In genomic region chr16:22297114-22297870, GRCh38 we compare ENCODE assay signal across 8 cellular contexts. TPM values are rescaled to one million over a fixed set of nuclear protein-coding genes. Genes with fewer than 3 reads are reported as not detected.
DNase-seq lines count a peak whose midpoint lies in the region; ATAC-seq and TF ChIP-seq lines count a peak whose summit lies in the region.

A gene with protein sequence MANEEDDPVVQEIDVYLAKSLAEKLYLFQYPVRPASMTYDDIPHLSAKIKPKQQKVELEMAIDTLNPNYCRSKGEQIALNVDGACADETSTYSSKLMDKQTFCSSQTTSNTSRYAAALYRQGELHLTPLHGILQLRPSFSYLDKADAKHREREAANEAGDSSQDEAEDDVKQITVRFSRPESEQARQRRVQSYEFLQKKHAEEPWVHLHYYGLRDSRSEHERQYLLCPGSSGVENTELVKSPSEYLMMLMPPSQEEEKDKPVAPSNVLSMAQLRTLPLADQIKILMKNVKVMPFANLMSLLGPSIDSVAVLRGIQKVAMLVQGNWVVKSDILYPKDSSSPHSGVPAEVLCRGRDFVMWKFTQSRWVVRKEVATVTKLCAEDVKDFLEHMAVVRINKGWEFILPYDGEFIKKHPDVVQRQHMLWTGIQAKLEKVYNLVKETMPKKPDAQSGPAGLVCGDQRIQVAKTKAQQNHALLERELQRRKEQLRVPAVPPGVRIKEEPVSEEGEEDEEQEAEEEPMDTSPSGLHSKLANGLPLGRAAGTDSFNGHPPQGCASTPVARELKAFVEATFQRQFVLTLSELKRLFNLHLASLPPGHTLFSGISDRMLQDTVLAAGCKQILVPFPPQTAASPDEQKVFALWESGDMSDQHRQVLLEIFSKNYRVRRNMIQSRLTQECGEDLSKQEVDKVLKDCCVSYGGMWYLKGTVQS (plus strand): TSS chr16:22297409. CDS start chr16:22302969, 5,560 bp downstream.

- intact Hi-C loops in T-helper 2 cell treated with Interferon-gamma antibody and Interleukin-4, amounts not matched to agents 100 ng/mL and 5 ng/mL, for 36 hours (cut with micrococcal nuclease), result loop anchor here (1.0 to 5.0 kb wide), 8 partner anchors 56 to 650 kb away; partner anchors contain the start of genes CDR2, EEF2K, PDZD9 and UQCRC2
- intact Hi-C loops in ascending aorta (cut with DNase I) (loop anchor here (5.0 to 10.0 kb wide), 4 partner anchors 75 to 345 kb away; partner anchors contain the start of genes CDR2, MOSMO and UQCRC2), right cardiac atrium (cut with DNase I) (loop anchor here (5.0 to 10.0 kb wide), 3 partner anchors 90 to 292 kb away; partner anchors contain the start of genes EEF2K (in 1 of the 4), MOSMO (in 1 of the 4) and PDZD9 (in 1 of the 4)), aorta (cut with DNase I) (loop anchor here (1.0 to 2.0 kb wide), 4 partner anchors 102 to 296 kb away; partner anchors contain the start of genes MOSMO (in 1 of the 2) and PDZD9 (in 1 of the 2))

- H3K27me3 ChIP-seq in ascending aorta (no peaks in the 10 kb centered on the region), right cardiac atrium (ENCODE audit: control insufficient read depth, insufficient read depth) (no peaks in the 10 kb centered on the region), rectal smooth muscle tissue (ENCODE audit: control insufficient read depth, insufficient read depth, low read length) (no peaks in the 10 kb centered on the region), aorta (ENCODE audit: control insufficient read depth in 1 of 2, insufficient read depth in 2 of 2, low read length in 1 of 2) (no peaks in the 10 kb centered on the region)

- peak within 1 kb of the TSS; percentile 80 for H3K9ac ChIP-seq in rectal smooth muscle tissue (ENCODE audit: low read length)

- H3K27ac ChIP-seq in ascending aorta, result peak within 1 kb of the TSS; percentile 94 to 97
- H3K27ac ChIP-seq in right cardiac atrium (ENCODE audit: low read length), result peak within 1 kb of the TSS; percentile 33
- H3K27ac ChIP-seq in rectal smooth muscle tissue (ENCODE audit: low read depth, low read length), result peak within 1 kb of the TSS; percentile 92
- peak within 1 kb of the TSS; percentile 49 to 78 for H3K27ac ChIP-seq in aorta (ENCODE audit: low read depth in 1 of 2, low read length in 2 of 2)

- under 1% methylated on average over 76 of the region's 76 CpGs for WGBS in right cardiac atrium
- WGBS in aorta, 2 donors, result 0 to 1% methylated on average over 63 to 76 of the region's 76 CpGs

- peaks cover 3% of the 10 kb centered on the region in 2 donors for H3K4me1 ChIP-seq in ascending aorta
- H3K4me1 ChIP-seq in right cardiac atrium (ENCODE audit: control insufficient read depth, insufficient read depth, low read length), result peaks cover 2% of the 10 kb centered on the region
- peaks cover 11% of the 10 kb centered on the region for H3K4me1 ChIP-seq in rectal smooth muscle tissue (ENCODE audit: control insufficient read depth, insufficient read depth, low read length)
- no peaks in the 10 kb centered on the region for H3K4me1 ChIP-seq in aorta (ENCODE audit: control insufficient read depth in 1 of 2, insufficient read depth in 2 of 2, low read length in 2 of 2)

- ATAC-seq in GM18499 (IDR thresholded peaks at IDR 0.05; ENCODE audit: insufficient read depth, unreplicated experiment), result peak; percentile 57
- peak; percentile 76 for ATAC-seq in HG02943 (IDR thresholded peaks at IDR 0.05; ENCODE audit: low read depth, unreplicated experiment)
- ATAC-seq in right cardiac atrium, result peak; percentile 96 to 97
- ATAC-seq in aorta (ENCODE audit: low FRiP score), result peak; percentile 98

- H3K4me3 ChIP-seq in ascending aorta (peak within 1 kb of the TSS; percentile 83 to 93), right cardiac atrium (ENCODE audit: low read length) (peak within 1 kb of the TSS; percentile 89), rectal smooth muscle tissue (ENCODE audit: low read length) (peak within 1 kb of the TSS; percentile 76), aorta (ENCODE audit: low read length in 2 of 2) (peak within 1 kb of the TSS; percentile 68 to 81)

- no peaks in the 10 kb centered on the region for H3K36me3 ChIP-seq in ascending aorta
- H3K36me3 ChIP-seq in rectal smooth muscle tissue (ENCODE audit: control insufficient read depth, insufficient read depth, low read length), result peaks cover 3% of the 10 kb centered on the region
- H3K36me3 ChIP-seq in aorta (ENCODE audit: control insufficient read depth in 1 of 2, insufficient read depth in 2 of 2, low read length in 1 of 2), result no peaks in the 10 kb centered on the region

- H3K9me3 ChIP-seq in ascending aorta, result no peaks in the 10 kb centered on the region
- H3K9me3 ChIP-seq in right cardiac atrium (ENCODE audit: control insufficient read depth, low read length), result no peaks in the 10 kb centered on the region
- no peaks in the 10 kb centered on the region for H3K9me3 ChIP-seq in aorta (ENCODE audit: control insufficient read depth, low read length)

- TF ChIP-seq CTCF in ascending aorta (IDR thresholded peaks at IDR 0.05), result peak; percentile 93 to 99 (median 94)

- DNase-seq in NCI-H187 treated with DMSO at 0.1 percent for 48 hours (lab: John Stamatoyannopoulos, UW) (peak; percentile 27), ascending aorta (ENCODE audit: low spot score in 2 of 2) (peak; percentile 98 to 100), right cardiac atrium (peak; percentile 99 to 100 (median 100)), aorta (peak; percentile 99 to 100)

RNA-seq across cellular contexts. Expression of the gene that starts here (rescaled TPM):
- total RNA-seq in T-helper 2 cell treated with Interferon-gamma antibody and Interleukin-4, amounts not matched to agents 100 ng/mL and 5 ng/mL, for 36 hours, result 63.1 and 68.0 TPM in 2 replicates
- 19.5 TPM for total RNA-seq in ascending aorta
- 10 to 100 TPM; 27.9 to 33.5 (median 33.0) TPM for total RNA-seq in right cardiac atrium
- 15.4 TPM for polyA plus RNA-seq in right cardiac atrium
- 10 to 100 TPM; 35.8 to 36.7 TPM for total RNA-seq in aorta
- polyA plus RNA-seq in aorta, result 10 to 100 TPM; 13.1 to 25.3 TPM

Comparison
In these comparisons a context has a peak if more than half of its experiments do, and no peak if none do; other contexts are left out.
1. Peak in every context shown above with its lines: DNase-seq, ATAC-seq, H3K4me3 ChIP-seq and H3K27ac ChIP-seq.
2. DNase-seq: peak in every context shown above with its lines; median percentile 100 in right cardiac atrium; 100 in aorta; 99 in ascending aorta; 27 in NCI-H187 treated with DMSO at 0.1 percent for 48 hours.
3. H3K27ac ChIP-seq: peak in every context shown above with its lines; median percentile 96 in ascending aorta; 92 in rectal smooth muscle tissue; 64 in aorta; 33 in right cardiac atrium.